Comparison of ENCODE assay signal across 17 cellular contexts in the genomic region with DNA sequence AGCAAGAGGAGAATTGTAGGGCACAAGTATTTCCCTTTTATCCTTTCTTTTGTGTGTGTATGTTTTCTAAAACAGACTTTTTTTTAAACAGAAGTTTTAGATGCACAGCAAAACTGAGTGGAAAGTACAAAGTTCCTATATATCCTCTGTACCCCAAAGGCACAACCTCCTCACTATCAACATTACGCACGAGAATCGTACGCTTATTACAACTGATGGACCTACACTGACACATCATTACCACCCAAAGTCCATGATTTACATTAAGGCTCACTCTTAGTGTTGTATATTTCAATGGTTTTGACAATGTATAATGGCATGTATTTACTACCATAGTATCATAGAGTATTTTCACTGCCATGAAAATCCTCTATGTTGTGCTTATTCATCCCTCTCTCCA. TPM values are rescaled to one million over a fixed set of nuclear protein-coding genes. Genes with fewer than 3 reads are reported as not detected.
A peak's percentile ranks its signal among the peaks of the same experiment; 100 is the strongest.
DNase-seq lines count a peak whose midpoint lies in the region; ATAC-seq, FAIRE-seq and TF ChIP-seq lines count a peak whose summit lies in the region.
"Had no signal": no experiment of that assay in that cellular context is flagged by ENCODE, and none has a peak within 500 bp of the region (broad histone marks: within the 10 kb centered on the region; RNA-seq: fewer than 3 reads in every experiment).

No MANE protein-coding gene starts in this region.

- H3K4me3 ChIP-seq in HepG2 (replicated peaks in 1 of 3; ENCODE audit: insufficient read depth in 1 of 3, low read depth in 2 of 3, low read length in 3 of 3) (no peak overlapping the region), right lobe of liver (no peak overlapping the region), astrocyte (ENCODE audit: insufficient read depth, low read depth, low read length) (no peak overlapping the region), prostate gland (no peak overlapping the region)

- no peak overlapping the region for H3K4me3 Mint-ChIP-seq in astrocyte (ENCODE audit: unreplicated experiment)
- H3K4me3 Mint-ChIP-seq in memory B cell = no peak overlapping the region
- H3K4me3 Mint-ChIP-seq: CD4-positive, alpha-beta T cell had no signal

- TF ChIP-seq EP300 in HepG2 (IDR thresholded peaks at IDR 0.05; ENCODE audit: low read depth in 2 of 2, low read length in 2 of 2) (no peak), HepG2 (CRISPR knock-in tag; IDR thresholded peaks at IDR 0.05; ENCODE audit: borderline replicate concordance) (no peak)

- H3K36me3 ChIP-seq in HepG2 (replicated peaks in 1 of 2; ENCODE audit: control insufficient read depth in 1 of 2, insufficient read depth in 2 of 2, low read length in 2 of 2) (peaks cover 11 to 63% of the 10 kb centered on the region in 2 experiments), right lobe of liver (no peaks in the 10 kb centered on the region), astrocyte (ENCODE audit: insufficient read depth, low read length) (no peaks in the 10 kb centered on the region), prostate gland (no peaks in the 10 kb centered on the region)

- no peak for ATAC-seq in HepG2
- no peak for ATAC-seq in right lobe of liver
- ATAC-seq in memory B cell (ENCODE audit: low read depth) = no peak
- no peak for ATAC-seq in GM18511 (IDR thresholded peaks at IDR 0.05; ENCODE audit: unreplicated experiment)
- ATAC-seq: HCT116 had no signal

- no TSS peak for BruUV-seq in HepG2 (replicated peaks; lab: Mats Ljungman, UMichigan)

- no peaks in the 10 kb centered on the region for H3K36me3 Mint-ChIP-seq in astrocyte (ENCODE audit: low read depth, unreplicated experiment)
- no peaks in the 10 kb centered on the region for H3K36me3 Mint-ChIP-seq in memory B cell

- WGBS in HepG2 (ENCODE audit: low lambda C conversion rate) = over 99% methylated on average over 4 of the region's 4 CpGs
- WGBS in right lobe of liver (ENCODE audit: insufficient coverage, low coverage, low lambda C conversion rate, missing lambda C conversion rate) = 98% methylated on average over 4 of the region's 4 CpGs
- WGBS in prostate gland = 98% methylated on average over 4 of the region's 4 CpGs

- H3K27ac Mint-ChIP-seq in astrocyte (ENCODE audit: unreplicated experiment) (no peak overlapping the region), memory B cell (peak overlapping the region; percentile 45)
- H3K27ac Mint-ChIP-seq: CD4-positive, alpha-beta T cell had no signal

- H3K27me3 ChIP-seq in HepG2 (ENCODE audit: control insufficient read depth in 1 of 2, insufficient read depth in 2 of 2, low read length in 2 of 2) (no peaks in the 10 kb centered on the region), right lobe of liver (no peaks in the 10 kb centered on the region), astrocyte (ENCODE audit: insufficient read depth, low read length) (no peaks in the 10 kb centered on the region), prostate gland (replicated peaks; ENCODE audit: insufficient read depth) (no peaks in the 10 kb centered on the region)

- H4K20me1 ChIP-seq in HepG2 (ENCODE audit: insufficient read depth, low read length) = peaks cover 88% of the 10 kb centered on the region
- H4K20me1 ChIP-seq in astrocyte (ENCODE audit: insufficient read depth, low read length) = no peaks in the 10 kb centered on the region

- POLR2A ChIA-PET in HepG2 (lab: Yijun Ruan, JAX) = interaction anchor here (1.5 kb wide), 1 partner anchor 17 kb away, joined by 3 read pairs; no protein-coding TSS in a partner anchor
- POLR2A ChIA-PET in HEK293T (lab: Yijun Ruan, JAX) = no interaction called here

- intact Hi-C loops in HepG2 (cut with micrococcal nuclease; ENCODE audit: unreplicated experiment) (no loop called here), right lobe of liver (cut with DNase I) (no loop called here), prostate gland (cut with DNase I) (no loop called here)

- no peaks in the 10 kb centered on the region for H3K27me3 Mint-ChIP-seq in astrocyte (ENCODE audit: low read depth, unreplicated experiment)
- H3K27me3 Mint-ChIP-seq in memory B cell = no peaks in the 10 kb centered on the region
- H3K27me3 Mint-ChIP-seq: CD4-positive, alpha-beta T cell had no signal

- DNase-seq in HepG2 (ENCODE audit: low spot score) (no peak), right lobe of liver (no peak), astrocyte (ENCODE audit: low read depth) (no peak), memory B cell (ENCODE audit: low spot score in 2 of 2) (no peak), HEK293T (ENCODE audit: extremely low spot score) (no peak), prostate gland (ENCODE audit: low spot score) (no peak)
- DNase-seq: ACHN; Caco-2; CD4-positive, alpha-beta T cell; GOT3; H7 had no signal

- no peak for TF ChIP-seq CTCF in HepG2 (CRISPR knock-in tag; IDR thresholded peaks at IDR 0.05)
- TF ChIP-seq CTCF in right lobe of liver (IDR thresholded peaks at IDR 0.05) = no peak
- no peak for TF ChIP-seq CTCF in astrocyte (IDR thresholded peaks at IDR 0.05; ENCODE audit: insufficient read depth, low read depth, low read length)
- TF ChIP-seq CTCF in prostate gland (IDR thresholded peaks at IDR 0.05) = no peak

- in situ Hi-C loops in HepG2 (cut with HindIII; ENCODE audit: extremely low pct_ligation_motif_present, low pct_unique_long_range_greater_than_20kb) = no loop called here

- TF ChIP-seq RAD21 in HepG2 (CRISPR knock-in tag; IDR thresholded peaks at IDR 0.05) = no peak

- CTCF ChIA-PET in HepG2 (lab: Yijun Ruan, JAX; ENCODE audit: low intra/inter-chr PET ratio, low total read pairs) (no interaction called here), HEK293T (lab: Yijun Ruan, JAX) (no interaction called here)

- H3K4me2 ChIP-seq in HepG2 (ENCODE audit: low read depth, low read length) (no peak overlapping the region), astrocyte (ENCODE audit: low read length) (no peak overlapping the region)

- H3K4me1 Mint-ChIP-seq in astrocyte (ENCODE audit: low read depth, unreplicated experiment) = peaks cover 2% of the 10 kb centered on the region
- peaks cover 23% of the 10 kb centered on the region for H3K4me1 Mint-ChIP-seq in memory B cell

- H3K9me3 ChIP-seq in HepG2 (ENCODE audit: low read length) (no peaks in the 10 kb centered on the region), right lobe of liver (no peaks in the 10 kb centered on the region), astrocyte (ENCODE audit: insufficient read depth, low read depth, low read length) (no peaks in the 10 kb centered on the region), prostate gland (no peaks in the 10 kb centered on the region)
- H3K9me3 ChIP-seq: Caco-2 had no signal

- no peak overlapping the region for H2AFZ ChIP-seq in HepG2 (ENCODE audit: low read length)
- H2AFZ ChIP-seq in astrocyte (ENCODE audit: low read depth, low read length) = no peak overlapping the region

- H3K9me3 Mint-ChIP-seq in astrocyte (ENCODE audit: unreplicated experiment) = no peaks in the 10 kb centered on the region
- H3K9me3 Mint-ChIP-seq in memory B cell = no peaks in the 10 kb centered on the region
- H3K9me3 Mint-ChIP-seq: CD4-positive, alpha-beta T cell had no signal

- no peak for FAIRE-seq in HepG2 (lab: Jason Lieb, UNC)
- FAIRE-seq in astrocyte (lab: Jason Lieb, UNC) = peak; percentile 23
- FAIRE-seq: D721Med, G401.6, GM12891 had no signal

- TF ChIP-seq POLR2A in HepG2 (IDR thresholded peaks at IDR 0.05; ENCODE audit: insufficient read depth in 1 of 2, low read depth in 2 of 2, low read length in 2 of 2) = no peak
- TF ChIP-seq POLR2A in right lobe of liver (IDR thresholded peaks at IDR 0.05) = no peak
- no peak for TF ChIP-seq POLR2A in prostate gland (IDR thresholded peaks at IDR 0.05)

- H3K27ac ChIP-seq in HepG2 (ENCODE audit: extremely low read length, insufficient read depth, low read length) (no peak overlapping the region), right lobe of liver (no peak overlapping the region), astrocyte (ENCODE audit: low read depth, low read length) (no peak overlapping the region), prostate gland (no peak overlapping the region)
- H3K27ac ChIP-seq: C4-2B had no signal

- H3K4me1 ChIP-seq in HepG2 (ENCODE audit: insufficient read depth, low read length) (peaks cover 74% of the 10 kb centered on the region), right lobe of liver (peaks cover 0 to 33% (median 0%) of the 10 kb centered on the region in 4 donors), astrocyte (ENCODE audit: insufficient read depth, low read length) (no peaks in the 10 kb centered on the region), prostate gland (replicated peaks) (no peaks in the 10 kb centered on the region)

- H3K79me2 ChIP-seq in HepG2 (ENCODE audit: insufficient read depth, low read length) = peaks cover 100% of the 10 kb centered on the region
- no peaks in the 10 kb centered on the region for H3K79me2 ChIP-seq in astrocyte (ENCODE audit: insufficient read depth, low read length)

- H3K9ac ChIP-seq in HepG2 (ENCODE audit: insufficient read depth, low read depth, low read length) = no peak overlapping the region
- no peak overlapping the region for H3K9ac ChIP-seq in astrocyte (ENCODE audit: low read length)

TF ChIP-seq in HEK293T, 16 proteins besides CTCF, POLR2A, EP300 and RAD21 (continues in another document):
- TF ChIP-seq L3MBTL2 (conservative IDR thresholded peaks at IDR 0.05) (no peak), ARNT (IDR thresholded peaks at IDR 0.05) (no peak)

RNA-seq across cellular contexts. Expression of gene MAN1A1, which starts 32.6 kb away (rescaled TPM):
- total RNA-seq in HepG2 (2016; rRNA removed; fragmentation: Illumina TruSeq; extraction: Trizol) = 98.7 and 156 TPM in 2 replicates
- 8.0 and 9.3 TPM in 2 replicates for total RNA-seq in HepG2 (2016; cell fraction: cytosol; rRNA removed; fragmentation: Illumina TruSeq; extraction: Trizol; ENCODE audit: low read depth)
- total RNA-seq in HepG2 (2016; cell fraction: insoluble cytoplasmic fraction; rRNA removed; fragmentation: Illumina TruSeq; extraction: Trizol) = 92.1 and 154 TPM in 2 replicates
- total RNA-seq in HepG2 (2016; cell fraction: membrane; rRNA removed; fragmentation: Illumina TruSeq; extraction: Trizol) = 35.4 and 40.1 TPM in 2 replicates
- 183 and 203 TPM in 2 replicates for total RNA-seq in HepG2 (2016; cell fraction: nucleus; rRNA removed; fragmentation: Illumina TruSeq; extraction: Trizol)
- polyA plus RNA-seq in HepG2 (2011; rRNA removed) = 192 and 236 TPM in 2 replicates
- polyA plus RNA-seq in HepG2 (2011; cell fraction: cytosol; rRNA removed) = 99.8 and 148 TPM in 2 replicates
- polyA plus RNA-seq in HepG2 (2011; cell fraction: nucleus; rRNA removed) = 62.7 and 77.6 TPM in 2 replicates
- polyA plus RNA-seq in HepG2 (2012) = 214 and 224 TPM in 2 replicates
- 6.6 and 6.7 TPM in 2 replicates for polyA plus RNA-seq in HepG2 (2016; cell fraction: cytosol; fragmentation: Illumina TruSeq; extraction: Trizol; ENCODE audit: low read depth)
- polyA plus RNA-seq in HepG2 (2016; cell fraction: insoluble cytoplasmic fraction; fragmentation: Illumina TruSeq; extraction: Trizol; ENCODE audit: low read depth) = 106 and 111 TPM in 2 replicates
- 19.3 and 22.4 TPM in 2 replicates for polyA plus RNA-seq in HepG2 (2016; cell fraction: membrane; fragmentation: Illumina TruSeq; extraction: Trizol; ENCODE audit: low read depth)
- polyA plus RNA-seq in HepG2 (2016; cell fraction: nucleus; fragmentation: Illumina TruSeq; extraction: Trizol; ENCODE audit: insufficient read depth, low read depth) = 218 and 229 TPM in 2 replicates
- polyA minus RNA-seq in HepG2 (2011; rRNA and poly(A)+ RNA removed; ENCODE audit: low replicate concordance) = 0.70 and 113 TPM in 2 replicates
- 203 TPM in 2 replicates for polyA minus RNA-seq in HepG2 (2011; cell fraction: cytosol; rRNA and poly(A)+ RNA removed)
- polyA minus RNA-seq in HepG2 (2011; cell fraction: nucleus; rRNA and poly(A)+ RNA removed) = 222 and 223 TPM in 2 replicates
- 100 to 1,000 TPM; 109 to 191 (median 139) TPM for total RNA-seq in right lobe of liver
- total RNA-seq in astrocyte = 11.7 and 13.2 TPM in 2 replicates
- 10 to 100 TPM; 17.9 to 27.9 TPM for total RNA-seq in prostate gland
